12 cellular contexts compared by ENCODE assay signal in genomic region chr17:80650339-80650672, GRCh38.
DNase-seq lines count a peak whose midpoint lies in the region; ATAC-seq and TF ChIP-seq lines count a peak whose summit lies in the region.
"Had no signal": no experiment of that assay in that cellular context is flagged by ENCODE, and none has a peak within 500 bp of the region (broad histone marks: within the 10 kb centered on the region; RNA-seq: fewer than 3 reads in every experiment).

No MANE protein-coding gene starts in this region.

- H3K4me3 Mint-ChIP-seq in T-cell, result peak overlapping the region in 1 of 3 donors; percentile 73
- H3K4me3 Mint-ChIP-seq in glutamatergic neuron (ENCODE audit: unreplicated experiment), result peak overlapping the region; percentile 17
- H3K4me3 Mint-ChIP-seq in stimulated activated naive CD8-positive, alpha-beta T cell treated with anti-CD3 and anti-CD28 coated beads, Interleukin-15, amount 100 ng/mL, for 72 hours, result peak overlapping the region; percentile 59
- H3K4me3 Mint-ChIP-seq: nephron had no signal

- H3K27me3 Mint-ChIP-seq in T-cell (no peaks in the 10 kb centered on the region), glutamatergic neuron (ENCODE audit: unreplicated experiment) (peaks cover 9% of the 10 kb centered on the region)
- no peaks in the 10 kb centered on the region for H3K27me3 Mint-ChIP-seq in stimulated activated naive CD8-positive, alpha-beta T cell treated with anti-CD3 and anti-CD28 coated beads, Interleukin-15, amount 100 ng/mL, for 72 hours
- H3K27me3 Mint-ChIP-seq: effector memory CD8-positive, alpha-beta T cell had no signal

- CTCF ChIA-PET in T-cell (lab: Charles Lee), result no interaction called here

- ATAC-seq in activated naive CD4-positive, alpha-beta T cell treated with anti-CD3 and anti-CD28 coated beads, Interleukin-2, amount 50 U/mL, for 72 hours, result no peak
- no peak for ATAC-seq in T-cell (replicated peaks in 1 of 4)
- no peak for ATAC-seq in stimulated activated naive CD8-positive, alpha-beta T cell treated with anti-CD3 and anti-CD28 coated beads, Interleukin-15, amount 100 ng/mL, for 72 hours

- TF ChIP-seq CTCF in glutamatergic neuron (IDR thresholded peaks at IDR 0.05; ENCODE audit: partially characterized antibody, unreplicated experiment) (peak; percentile 11), dorsolateral prefrontal cortex (IDR thresholded peaks at IDR 0.05 in 54 of 56, conservative IDR thresholded peaks at IDR 0.05 in 2 of 56; ENCODE audit: low read depth in 1 of 56, partially characterized antibody in 56 of 56) (peak in 1 of 56 donors; percentile 1)

- peaks cover 32 to 74% of the 10 kb centered on the region in 2 donors for H3K36me3 Mint-ChIP-seq in activated naive CD4-positive, alpha-beta T cell treated with anti-CD3 and anti-CD28 coated beads, Interleukin-2, amount 50 U/mL, for 72 hours
- peaks cover 35% of the 10 kb centered on the region for H3K36me3 Mint-ChIP-seq in T-cell
- H3K36me3 Mint-ChIP-seq in glutamatergic neuron (ENCODE audit: unreplicated experiment), result peaks cover 13% of the 10 kb centered on the region

- POLR2A ChIA-PET in T-cell (lab: Charles Lee), result no interaction called here

- H3K4me1 Mint-ChIP-seq in T-cell (peaks cover 72 to 73% (median 73%) of the 10 kb centered on the region in 3 donors), glutamatergic neuron (ENCODE audit: low read depth, unreplicated experiment) (peaks cover 18% of the 10 kb centered on the region)
- peaks cover 86% of the 10 kb centered on the region for H3K4me1 Mint-ChIP-seq in stimulated activated naive CD8-positive, alpha-beta T cell treated with anti-CD3 and anti-CD28 coated beads, Interleukin-15, amount 100 ng/mL, for 72 hours

- intact Hi-C loops in dorsolateral prefrontal cortex (cut with DNase I), result no loop called here

- H3K9me3 Mint-ChIP-seq in activated naive CD4-positive, alpha-beta T cell treated with anti-CD3 and anti-CD28 coated beads, Interleukin-2, amount 50 U/mL, for 72 hours, result peaks cover 16 to 22% of the 10 kb centered on the region in 2 donors
- no peaks in the 10 kb centered on the region for H3K9me3 Mint-ChIP-seq in T-cell
- peaks cover 12% of the 10 kb centered on the region for H3K9me3 Mint-ChIP-seq in glutamatergic neuron (ENCODE audit: unreplicated experiment)
- peaks cover 11 to 14% of the 10 kb centered on the region in 2 donors for H3K9me3 Mint-ChIP-seq in stimulated activated naive CD8-positive, alpha-beta T cell treated with anti-CD3 and anti-CD28 coated beads, Interleukin-15, amount 100 ng/mL, for 72 hours
- H3K9me3 Mint-ChIP-seq: effector memory CD8-positive, alpha-beta T cell had no signal

- no peaks in the 10 kb centered on the region for H3K27me3 ChIP-seq in dorsolateral prefrontal cortex

- H3K27ac ChIP-seq in dorsolateral prefrontal cortex, result peak overlapping the region in 2 of 59 donors; percentile 39 to 58

- DNase-seq in activated naive CD4-positive, alpha-beta T cell treated with anti-CD3 and anti-CD28 coated beads, Interleukin-2, amount 50 U/mL, for 72 hours (ENCODE audit: low spot score in 2 of 2), result no peak
- DNase-seq in activated naive CD4-positive, alpha-beta T cell treated with anti-CD3 and anti-CD28 coated beads, Interleukin-2, amount 50 U/mL, for 16 hours, result no peak
- DNase-seq in T-cell (no peak), glutamatergic neuron (no peak), dorsolateral prefrontal cortex (no peak), GM19238 (ENCODE audit: insufficient read length, low spot score) (no peak), NCI-H1092 treated with DMSO at 0.1 percent for 48 hours (lab: John Stamatoyannopoulos, UW) (no peak)
- no peak for DNase-seq in stimulated activated naive CD8-positive, alpha-beta T cell treated with anti-CD3 and anti-CD28 coated beads, Interleukin-15, amount 100 ng/mL, for 72 hours
- DNase-seq: NCI-H2029, NCI-H748 treated with DMSO at 0.1 percent for 48 hours had no signal

- no peak overlapping the region for H3K4me3 ChIP-seq in dorsolateral prefrontal cortex

- H3K27ac Mint-ChIP-seq in activated naive CD4-positive, alpha-beta T cell treated with anti-CD3 and anti-CD28 coated beads, Interleukin-2, amount 50 U/mL, for 72 hours, result peak overlapping the region; percentile 90 to 95
- H3K27ac Mint-ChIP-seq in T-cell (peak overlapping the region; percentile 92), glutamatergic neuron (ENCODE audit: unreplicated experiment) (peak overlapping the region; percentile 23)
- peak overlapping the region; percentile 77 to 91 for H3K27ac Mint-ChIP-seq in stimulated activated naive CD8-positive, alpha-beta T cell treated with anti-CD3 and anti-CD28 coated beads, Interleukin-15, amount 100 ng/mL, for 72 hours

Comparison
In these comparisons a context has a peak if more than half of its experiments do, and no peak if none do; other contexts are left out.
1. H3K27ac Mint-ChIP-seq: peak in every context shown above with its lines; median percentile 92 in activated naive CD4-positive, alpha-beta T cell treated with anti-CD3 and anti-CD28 coated beads, Interleukin-2, amount 50 U/mL, for 72 hours; 92 in T-cell; 84 in stimulated activated naive CD8-positive, alpha-beta T cell treated with anti-CD3 and anti-CD28 coated beads, Interleukin-15, amount 100 ng/mL, for 72 hours; 23 in glutamatergic neuron.